Comparison of ENCODE assay signal across 3 cellular contexts in the genomic region with DNA sequence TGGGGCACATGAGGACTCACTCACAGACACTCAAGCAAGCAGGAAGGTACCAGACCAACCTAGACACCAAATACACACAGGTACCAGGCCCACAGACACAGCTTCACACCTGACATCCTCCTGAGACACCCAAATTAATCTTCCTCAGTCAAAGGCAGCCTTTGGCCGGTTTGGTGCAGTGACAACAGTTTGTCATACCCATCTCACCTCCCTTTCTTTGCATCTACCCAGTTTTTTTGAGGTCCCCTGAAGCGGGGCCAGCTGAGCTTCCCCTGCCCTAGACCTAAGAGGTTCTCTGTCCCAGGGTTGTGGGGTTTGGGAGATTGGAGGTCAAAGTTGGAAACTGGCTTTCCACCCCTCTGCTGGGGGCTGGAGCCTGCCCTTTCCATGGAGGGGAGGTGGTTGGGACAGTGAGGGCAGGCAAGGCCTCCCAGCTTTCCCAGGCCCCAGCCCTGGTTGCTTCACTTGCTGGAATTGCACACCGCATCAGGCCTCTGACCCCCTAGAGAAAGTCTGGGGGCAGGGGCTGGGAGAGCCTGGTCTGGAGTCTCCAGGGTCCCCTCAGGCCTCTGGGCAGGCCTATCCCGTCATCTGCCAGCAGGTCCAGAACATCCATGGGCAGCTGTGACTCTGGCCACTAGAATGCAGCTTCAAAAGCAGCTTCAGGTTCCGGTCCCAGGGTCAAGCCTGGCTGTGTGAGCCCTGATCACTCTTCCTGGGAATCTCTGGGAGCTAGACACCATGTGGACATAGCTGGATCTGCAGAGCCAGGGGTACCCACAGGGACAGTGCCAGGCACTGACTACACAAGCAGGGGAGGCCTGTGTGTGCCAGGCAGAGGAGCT.
TF ChIP-seq lines count a peak whose summit lies in the region.

No MANE protein-coding gene starts in this region.

TF ChIP-seq in SK-N-SH treated with all-trans-retinoic acid at 6 μM for 48 hours, 23 proteins besides CTCF, POLR2A, EP300 and RAD21 (continued from another document):
- no peak for TF ChIP-seq TSHZ2 (CRISPR knock-in tag; IDR thresholded peaks at IDR 0.05)
- TF ChIP-seq ISL1 (CRISPR knock-in tag; IDR thresholded peaks at IDR 0.05), result no peak
- TF ChIP-seq OSR1 (CRISPR knock-in tag; IDR thresholded peaks at IDR 0.05), result no peak

TF ChIP-seq in SK-N-SH, 30 proteins besides CTCF, POLR2A, EP300 and RAD21 (continued from another document):
- TF ChIP-seq ZBTB33 (IDR thresholded peaks at IDR 0.05; ENCODE audit: borderline replicate concordance, low read depth) (no peak), FOSL2 (IDR thresholded peaks at IDR 0.05; ENCODE audit: borderline replicate concordance, low read depth) (no peak)
- TF ChIP-seq, protein P1, sequence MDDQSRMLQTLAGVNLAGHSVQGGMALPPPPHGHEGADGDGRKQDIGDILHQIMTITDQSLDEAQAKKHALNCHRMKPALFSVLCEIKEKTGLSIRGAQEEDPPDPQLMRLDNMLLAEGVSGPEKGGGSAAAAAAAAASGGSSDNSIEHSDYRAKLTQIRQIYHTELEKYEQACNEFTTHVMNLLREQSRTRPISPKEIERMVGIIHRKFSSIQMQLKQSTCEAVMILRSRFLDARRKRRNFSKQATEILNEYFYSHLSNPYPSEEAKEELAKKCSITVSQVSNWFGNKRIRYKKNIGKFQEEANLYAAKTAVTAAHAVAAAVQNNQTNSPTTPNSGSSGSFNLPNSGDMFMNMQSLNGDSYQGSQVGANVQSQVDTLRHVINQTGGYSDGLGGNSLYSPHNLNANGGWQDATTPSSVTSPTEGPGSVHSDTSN (IDR thresholded peaks at IDR 0.05), result no peak

TF ChIP-seq in HEK293T, 16 proteins besides CTCF, POLR2A, EP300 and RAD21 (continued from another document):
- TF ChIP-seq TARDBP (IDR thresholded peaks at IDR 0.05), result no peak
- TF ChIP-seq L3MBTL2 (conservative IDR thresholded peaks at IDR 0.05), result no peak
- no peak for TF ChIP-seq SP1 (IDR thresholded peaks at IDR 0.05)
- TF ChIP-seq FOXA1 (IDR thresholded peaks at IDR 0.05), result no peak
- no peak for TF ChIP-seq FOXM1 (IDR thresholded peaks at IDR 0.05; ENCODE audit: borderline replicate concordance)
